Comparison of ENCODE assay signal across 1 cellular context in genomic region chr10:109946680-109947446, GRCh38.
TF ChIP-seq lines count a peak whose summit lies in the region.

No MANE protein-coding gene starts in this region.

TF ChIP-seq in SK-N-SH treated with all-trans-retinoic acid at 6 μM for 48 hours, 23 proteins besides CTCF, POLR2A, EP300 and RAD21 (continued from another document):
- TF ChIP-seq, protein P1, sequence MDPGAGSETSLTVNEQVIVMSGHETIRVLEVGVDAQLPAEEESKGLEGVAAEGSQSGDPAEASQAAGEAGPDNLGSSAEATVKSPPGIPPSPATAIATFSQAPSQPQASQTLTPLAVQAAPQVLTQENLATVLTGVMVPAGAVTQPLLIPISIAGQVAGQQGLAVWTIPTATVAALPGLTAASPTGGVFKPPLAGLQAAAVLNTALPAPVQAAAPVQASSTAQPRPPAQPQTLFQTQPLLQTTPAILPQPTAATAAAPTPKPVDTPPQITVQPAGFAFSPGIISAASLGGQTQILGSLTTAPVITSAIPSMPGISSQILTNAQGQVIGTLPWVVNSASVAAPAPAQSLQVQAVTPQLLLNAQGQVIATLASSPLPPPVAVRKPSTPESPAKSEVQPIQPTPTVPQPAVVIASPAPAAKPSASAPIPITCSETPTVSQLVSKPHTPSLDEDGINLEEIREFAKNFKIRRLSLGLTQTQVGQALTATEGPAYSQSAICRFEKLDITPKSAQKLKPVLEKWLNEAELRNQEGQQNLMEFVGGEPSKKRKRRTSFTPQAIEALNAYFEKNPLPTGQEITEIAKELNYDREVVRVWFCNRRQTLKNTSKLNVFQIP (CRISPR knock-in tag; IDR thresholded peaks at IDR 0.05; ENCODE audit: borderline replicate concordance, low read depth): no peak
- TF ChIP-seq ARNTL (CRISPR knock-in tag; IDR thresholded peaks at IDR 0.05; ENCODE audit: borderline replicate concordance, low read depth): no peak
- no peak for TF ChIP-seq TSHZ2 (CRISPR knock-in tag; IDR thresholded peaks at IDR 0.05)
- TF ChIP-seq TCF4 (CRISPR knock-in tag; IDR thresholded peaks at IDR 0.05; ENCODE audit: borderline replicate concordance): no peak
- TF ChIP-seq OSR1 (CRISPR knock-in tag; IDR thresholded peaks at IDR 0.05): no peak
- TF ChIP-seq CREB5 (CRISPR knock-in tag; IDR thresholded peaks at IDR 0.05; ENCODE audit: low read depth): no peak
- TF ChIP-seq CSDC2 (CRISPR knock-in tag; IDR thresholded peaks at IDR 0.05): no peak
- no peak for TF ChIP-seq TOX (CRISPR knock-in tag; IDR thresholded peaks at IDR 0.05; ENCODE audit: borderline replicate concordance)
- TF ChIP-seq RARB (CRISPR knock-in tag; IDR thresholded peaks at IDR 0.05): no peak
- no peak for TF ChIP-seq ZFP3 (CRISPR knock-in tag; IDR thresholded peaks at IDR 0.05)
- TF ChIP-seq ZNF70 (CRISPR knock-in tag; IDR thresholded peaks at IDR 0.05): no peak
- no peak for TF ChIP-seq SNAI2 (CRISPR knock-in tag; IDR thresholded peaks at IDR 0.05)
- no peak for TF ChIP-seq ZC3H10 (CRISPR knock-in tag; IDR thresholded peaks at IDR 0.05)
- TF ChIP-seq ZNF565 (CRISPR knock-in tag; conservative IDR thresholded peaks at IDR 0.05; ENCODE audit: low read depth): no peak
- no peak for TF ChIP-seq ESRRG (CRISPR knock-in tag; IDR thresholded peaks at IDR 0.05)
TF ChIP-seq in SK-N-SH treated with all-trans-retinoic acid at 6 μM for 48 hours: peak in this region for 0.
